ENCODE assay signal across 8 cellular contexts in the genomic region with DNA sequence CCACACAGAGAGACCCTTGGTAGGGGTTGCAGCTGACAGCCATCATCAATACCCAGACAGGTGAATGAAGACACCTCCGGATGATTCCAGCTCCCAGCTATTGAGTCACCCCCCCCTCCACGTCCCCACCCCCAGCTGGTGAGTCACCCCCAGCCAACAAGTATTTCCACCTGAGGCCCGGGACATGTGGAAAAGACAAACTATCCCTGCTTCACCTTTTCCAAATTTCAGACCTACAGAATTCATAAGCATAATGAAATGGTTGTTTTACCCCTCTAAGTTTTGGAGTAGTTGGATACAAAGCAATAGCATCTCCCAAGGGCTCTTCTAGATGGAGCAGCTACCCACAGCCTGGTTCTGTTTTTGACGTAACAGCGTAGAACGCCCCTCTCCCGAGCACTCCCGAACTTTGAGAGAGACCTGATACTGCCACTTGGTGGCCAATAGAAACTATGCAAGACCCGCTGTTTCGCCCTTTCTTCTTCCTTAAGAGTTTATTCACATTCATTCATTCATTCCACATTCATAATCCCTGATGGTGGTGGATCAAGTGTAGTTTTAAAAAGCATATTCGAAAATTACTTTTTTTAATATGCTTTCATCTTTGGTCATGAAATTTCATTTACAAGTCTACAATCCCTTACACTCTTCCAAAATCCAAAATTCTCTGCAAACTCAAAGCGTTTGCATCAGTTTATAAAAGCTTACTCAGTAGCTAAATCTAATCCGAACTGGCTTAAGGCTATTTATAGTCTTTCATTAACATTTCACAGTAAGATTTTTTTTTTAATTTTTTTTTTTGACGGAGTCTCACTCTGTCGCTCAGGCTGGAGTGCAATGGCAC. TPM values are rescaled to one million over a fixed set of nuclear protein-coding genes. Genes with fewer than 3 reads are reported as not detected.
DNase-seq lines count a peak whose midpoint lies in the region; ATAC-seq and TF ChIP-seq lines count a peak whose summit lies in the region.

No MANE protein-coding gene starts in this region.

- TF ChIP-seq POLR2A in upper lobe of left lung (IDR thresholded peaks at IDR 0.05) = no peak

- H3K27me3 ChIP-seq in BE2C (no peaks in the 10 kb centered on the region), H7 (ENCODE audit: control insufficient read depth, insufficient read depth, low read length) (no peaks in the 10 kb centered on the region), upper lobe of left lung (no peaks in the 10 kb centered on the region)

- no peaks in the 10 kb centered on the region for H3K4me1 ChIP-seq in BE2C
- peaks cover 0 to 3% (median 0%) of the 10 kb centered on the region in 4 donors for H3K4me1 ChIP-seq in upper lobe of left lung

- no peaks in the 10 kb centered on the region for H3K9me3 ChIP-seq in BE2C
- H3K9me3 ChIP-seq in upper lobe of left lung = peaks cover 0 to 5% (median 0%) of the 10 kb centered on the region in 4 donors

- ATAC-seq in left colon (peak; percentile 27), upper lobe of left lung (ENCODE audit: low FRiP score in 2 of 2) (peak in 1 of 2 donors; percentile 72), GM18867 (IDR thresholded peaks at IDR 0.05; ENCODE audit: unreplicated experiment) (no peak), GM21360 (IDR thresholded peaks at IDR 0.05; ENCODE audit: unreplicated experiment) (no peak)

- intact Hi-C loops in left colon (cut with DNase I, micrococcal nuclease) = no loop called here

- TF ChIP-seq EP300 in upper lobe of left lung (IDR thresholded peaks at IDR 0.05) = no peak

- H3K27ac ChIP-seq in upper lobe of left lung = no peak overlapping the region

- H3K36me3 ChIP-seq in BE2C (no peaks in the 10 kb centered on the region), H7 (replicated peaks; ENCODE audit: control insufficient read depth, insufficient read depth, low read length) (no peaks in the 10 kb centered on the region), upper lobe of left lung (no peaks in the 10 kb centered on the region)

- TF ChIP-seq CTCF in BE2C (IDR thresholded peaks at IDR 0.05; ENCODE audit: low read depth, low read length) = peak; percentile 54
- peak; percentile 85 for TF ChIP-seq CTCF in astrocyte of the cerebellum (IDR thresholded peaks at IDR 0.05; ENCODE audit: low read depth, low read length, missing control alignments)
- TF ChIP-seq CTCF in upper lobe of left lung (IDR thresholded peaks at IDR 0.05) = peak; percentile 20 to 51 (median 42)

- H3K4me3 ChIP-seq in BE2C (ENCODE audit: low read depth, low read length) (no peak overlapping the region), H7 (ENCODE audit: insufficient read depth, low read depth, low read length) (no peak overlapping the region), astrocyte of the cerebellum (ENCODE audit: low read depth, low read length) (no peak overlapping the region), upper lobe of left lung (no peak overlapping the region)

- no peak for DNase-seq in BE2C
- peak; percentile 69 for DNase-seq in H7
- DNase-seq in NOMO-1 (lab: John Stamatoyannopoulos, UW; ENCODE audit: unreplicated experiment in 2 of 2) = peak; percentile 5 to 55
- peak; percentile 23 for DNase-seq in astrocyte of the cerebellum (ENCODE audit: low read depth)
- no peak for DNase-seq in left colon
- DNase-seq in upper lobe of left lung = no peak

- in situ Hi-C loops in astrocyte of the cerebellum (cut with HindIII; ENCODE audit: low sequenced_read_pairs) = no loop called here

- WGBS in upper lobe of left lung, 2 donors = 46 to 47% methylated on average over 15 of the region's 15 CpGs

RNA-seq across cellular contexts. Expression of a gene that starts 15.1 kb away (rescaled TPM):
- 53.6 TPM for polyA plus RNA-seq in BE2C (2012; ENCODE audit: insufficient read depth, insufficient read length, low read depth)
- total RNA-seq in H7 (2014; rRNA removed; shearing (Covaris generic)) = 19.8 and 23.6 TPM in 2 replicates
- total RNA-seq in left colon = 1 to 10 TPM; 2.1 to 4.4 TPM
- total RNA-seq in upper lobe of left lung = 10 to 100 TPM in 2 of 6 donors, 1 to 10 TPM in 4; 7.4 to 16.8 (median 8.8) TPM

RNA-seq across cellular contexts. Expression of a gene that starts 42.2 kb away (rescaled TPM):
- 29.2 TPM for polyA plus RNA-seq in BE2C (2012; ENCODE audit: insufficient read depth, insufficient read length, low read depth)
- 16.0 and 17.0 TPM in 2 replicates for total RNA-seq in H7 (2014; rRNA removed; shearing (Covaris generic))
- total RNA-seq in left colon (10 to 100 TPM in 1 of 2 donors, 1 to 10 TPM in 1; 5.9 to 10.1 TPM), upper lobe of left lung (10 to 100 TPM in 1 of 6 donors, 1 to 10 TPM in 5; 7.2 to 23.0 (median 8.8) TPM)

Comparison
In these comparisons a context has a peak if more than half of its experiments do, and no peak if none do; other contexts are left out.
1. DNase-seq: peak in H7 (single experiment), NOMO-1 (2 of 2) and astrocyte of the cerebellum (single experiment); none in BE2C (single experiment), left colon (0 of 2) and upper lobe of left lung (0 of 2).
2. Peak in every context shown above with its lines, with median percentiles within 50 percentile points of each other: CTCF ChIP-seq.